Comparison of ENCODE assay signal across 8 cellular contexts in the genomic region with DNA sequence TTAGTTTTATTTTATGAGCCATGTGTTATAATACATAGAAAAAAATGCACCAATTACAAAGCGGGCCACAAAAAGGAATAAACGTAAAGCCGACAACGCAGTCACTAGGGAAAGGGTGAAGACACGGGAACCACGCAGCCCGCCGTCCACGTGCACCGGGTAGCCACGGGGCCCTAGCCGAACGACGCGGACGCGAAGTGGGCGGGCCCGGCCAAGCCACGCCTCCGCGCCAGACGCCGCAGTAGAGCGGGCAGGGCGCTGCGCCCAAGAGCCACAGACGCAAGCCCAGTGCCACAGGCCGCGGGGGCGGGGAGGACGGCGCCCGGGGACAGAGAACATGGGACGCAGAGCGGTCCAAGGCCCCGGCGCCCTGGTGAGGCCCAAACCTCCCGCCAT. TPM values are rescaled to one million over a fixed set of nuclear protein-coding genes. Genes with fewer than 3 reads are reported as not detected.
A peak's percentile ranks its signal among the peaks of the same experiment; 100 is the strongest.
DNase-seq lines count a peak whose midpoint lies in the region; ATAC-seq and TF ChIP-seq lines count a peak whose summit lies in the region.

A gene with protein sequence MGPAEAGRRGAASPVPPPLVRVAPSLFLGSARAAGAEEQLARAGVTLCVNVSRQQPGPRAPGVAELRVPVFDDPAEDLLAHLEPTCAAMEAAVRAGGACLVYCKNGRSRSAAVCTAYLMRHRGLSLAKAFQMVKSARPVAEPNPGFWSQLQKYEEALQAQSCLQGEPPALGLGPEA (plus strand): TSS at position 274 of the 396 bp plus-strand sequence. CDS start 328 bp downstream, outside the sequence.

- DNase-seq in DMS79 treated with DMSO at 0.1 percent for 48 hours (lab: John Stamatoyannopoulos, UW) (peak; percentile 66), RPMI7951 (ENCODE audit: low read depth) (peak; percentile 86), fibroblast of the aortic adventitia (ENCODE audit: low read depth) (peak; percentile 79), nephron progenitor cell (peak; percentile 87), stomach (peak; percentile 95)
- peak; percentile 88 for DNase-seq in activated T-helper 2 cell treated with anti-CD3 and anti-CD28 coated beads, Interferon-gamma antibody, Interleukin-2, Interleukin-4, amounts not matched to agents 10 μg/mL and 5 μg/mL and 100 μg/mL, durations not matched to agents 14 hours and 24 hours and 36 hours (ENCODE audit: low spot score)

- H3K27me3 Mint-ChIP-seq in IgD-negative memory B cell (peaks cover 4% of the 10 kb centered on the region), nephron progenitor cell (ENCODE audit: low read depth, poor library complexity) (peaks cover 3% of the 10 kb centered on the region)
- H3K27me3 Mint-ChIP-seq in activated T-helper 2 cell treated with anti-CD3 and anti-CD28 coated beads, Interferon-gamma antibody, Interleukin-2, Interleukin-4, amounts not matched to agents 10 μg/mL and 5 μg/mL and 100 μg/mL, durations not matched to agents 14 hours and 24 hours and 36 hours (ENCODE audit: low read depth), result no peaks in the 10 kb centered on the region

- H3K4me3 ChIP-seq in fibroblast of the aortic adventitia (ENCODE audit: low read depth, low read length), result peak within 1 kb of the TSS; percentile 74
- peak within 1 kb of the TSS; percentile 59 to 81 (median 66) for H3K4me3 ChIP-seq in stomach

- H3K27ac ChIP-seq in stomach, result peak within 1 kb of the TSS; percentile 98 to 99 (median 99)

- peaks cover 49 to 50% (median 50%) of the 10 kb centered on the region in 3 donors for H3K4me1 Mint-ChIP-seq in IgD-negative memory B cell
- peaks cover 58% of the 10 kb centered on the region for H3K4me1 Mint-ChIP-seq in activated T-helper 2 cell treated with anti-CD3 and anti-CD28 coated beads, Interferon-gamma antibody, Interleukin-2, Interleukin-4, amounts not matched to agents 10 μg/mL and 5 μg/mL and 100 μg/mL, durations not matched to agents 14 hours and 24 hours and 36 hours (ENCODE audit: low read depth)
- H3K4me1 Mint-ChIP-seq in nephron progenitor cell, result peaks cover 35% of the 10 kb centered on the region

- H3K27me3 ChIP-seq in stomach, result peaks cover 0 to 9% (median 4%) of the 10 kb centered on the region in 3 donors

- H3K36me3 Mint-ChIP-seq in IgD-negative memory B cell, result peaks cover 6% of the 10 kb centered on the region
- peaks cover 57% of the 10 kb centered on the region for H3K36me3 Mint-ChIP-seq in activated T-helper 2 cell treated with anti-CD3 and anti-CD28 coated beads, Interferon-gamma antibody, Interleukin-2, Interleukin-4, amounts not matched to agents 10 μg/mL and 5 μg/mL and 100 μg/mL, durations not matched to agents 14 hours and 24 hours and 36 hours (ENCODE audit: low read depth)
- peaks cover 13% of the 10 kb centered on the region for H3K36me3 Mint-ChIP-seq in nephron progenitor cell (ENCODE audit: low read depth)

- H3K9me3 Mint-ChIP-seq in IgD-negative memory B cell (no peaks in the 10 kb centered on the region), nephron progenitor cell (no peaks in the 10 kb centered on the region)
- H3K9me3 Mint-ChIP-seq in activated T-helper 2 cell treated with anti-CD3 and anti-CD28 coated beads, Interferon-gamma antibody, Interleukin-2, Interleukin-4, amounts not matched to agents 10 μg/mL and 5 μg/mL and 100 μg/mL, durations not matched to agents 14 hours and 24 hours and 36 hours, result no peaks in the 10 kb centered on the region

- H3K4me1 ChIP-seq in stomach, result peaks cover 45 to 73% (median 64%) of the 10 kb centered on the region in 4 donors

- 0 to 3% (median 1%) methylated on average over 18 to 39 of the region's 39 CpGs for WGBS in stomach, 5 donors

- peaks cover 0 to 3% (median 2%) of the 10 kb centered on the region in 4 donors for H3K36me3 ChIP-seq in stomach

- TF ChIP-seq POLR2A in stomach (IDR thresholded peaks at IDR 0.05), result peak in 2 of 4 donors; percentile 59 to 69

- TF ChIP-seq EP300 in stomach (IDR thresholded peaks at IDR 0.05), result no peak

- H3K9me3 ChIP-seq in stomach, result no peaks in the 10 kb centered on the region

- peak; percentile 63 for ATAC-seq in GM21529 (IDR thresholded peaks at IDR 0.05; ENCODE audit: unreplicated experiment)

- H3K4me3 Mint-ChIP-seq in IgD-negative memory B cell (peak within 1 kb of the TSS; percentile 80 to 98 (median 98)), nephron progenitor cell (peak within 1 kb of the TSS; percentile 82)
- peak within 1 kb of the TSS; percentile 86 for H3K4me3 Mint-ChIP-seq in activated T-helper 2 cell treated with anti-CD3 and anti-CD28 coated beads, Interferon-gamma antibody, Interleukin-2, Interleukin-4, amounts not matched to agents 10 μg/mL and 5 μg/mL and 100 μg/mL, durations not matched to agents 14 hours and 24 hours and 36 hours (ENCODE audit: low read depth)

- intact Hi-C loops in activated T-helper 2 cell treated with anti-CD3 and anti-CD28 coated beads, Interferon-gamma antibody, Interleukin-2, Interleukin-4, amounts not matched to agents 10 μg/mL and 5 μg/mL and 100 μg/mL, durations not matched to agents 14 hours and 24 hours and 36 hours (cut with micrococcal nuclease), result loop anchor here (2.0 to 10.0 kb wide), 5 partner anchors 125 to 755 kb away; a partner anchor contains a TSS
- intact Hi-C loops in stomach (cut with DNase I; ENCODE audit: low total_unique reads), result no loop called here

- H3K27ac Mint-ChIP-seq in IgD-negative memory B cell (peak within 1 kb of the TSS; percentile 83 to 99 (median 93)), nephron progenitor cell (no peak within 1 kb of the TSS)
- peak within 1 kb of the TSS; percentile 87 for H3K27ac Mint-ChIP-seq in activated T-helper 2 cell treated with anti-CD3 and anti-CD28 coated beads, Interferon-gamma antibody, Interleukin-2, Interleukin-4, amounts not matched to agents 10 μg/mL and 5 μg/mL and 100 μg/mL, durations not matched to agents 14 hours and 24 hours and 36 hours

- no peak for TF ChIP-seq CTCF in fibroblast of the aortic adventitia (IDR thresholded peaks at IDR 0.05; ENCODE audit: insufficient read depth, low read length)
- no peak for TF ChIP-seq CTCF in nephron progenitor cell (IDR thresholded peaks at IDR 0.05)
- TF ChIP-seq CTCF in stomach (IDR thresholded peaks at IDR 0.05), result no peak

RNA-seq across cellular contexts. Expression of the gene that starts here (rescaled TPM):
- polyA plus RNA-seq in IgD-negative memory B cell (23.4 TPM), stomach (1 to 10 TPM; 2.7 to 7.0 (median 6.7) TPM)
- total RNA-seq in RPMI7951 (2014; rRNA removed; shearing (Covaris generic)), result 5.3 and 11.7 TPM in 2 replicates
- total RNA-seq in activated T-helper 2 cell treated with anti-CD3 and anti-CD28 coated beads, Interferon-gamma antibody, Interleukin-2, Interleukin-4, amounts not matched to agents 10 μg/mL and 5 μg/mL and 100 μg/mL, durations not matched to agents 14 hours and 24 hours and 36 hours, result 4.8 and 6.5 TPM in 2 replicates
- total RNA-seq in fibroblast of the aortic adventitia (ENCODE audit: low replicate concordance) (3.6 and 6.1 TPM in 2 replicates), stomach (10 to 100 TPM in 1 of 5 donors, 1 to 10 TPM in 4; 1.3 to 71.5 (median 2.2) TPM)

Comparison
In these comparisons a context has a peak if more than half of its experiments do, and no peak if none do; other contexts are left out.
1. Peak in every context shown above with its lines: DNase-seq, ATAC-seq, H3K4me3 ChIP-seq and H3K27ac ChIP-seq.